ENCODE assay signal across 9 cellular contexts in the genomic region with DNA sequence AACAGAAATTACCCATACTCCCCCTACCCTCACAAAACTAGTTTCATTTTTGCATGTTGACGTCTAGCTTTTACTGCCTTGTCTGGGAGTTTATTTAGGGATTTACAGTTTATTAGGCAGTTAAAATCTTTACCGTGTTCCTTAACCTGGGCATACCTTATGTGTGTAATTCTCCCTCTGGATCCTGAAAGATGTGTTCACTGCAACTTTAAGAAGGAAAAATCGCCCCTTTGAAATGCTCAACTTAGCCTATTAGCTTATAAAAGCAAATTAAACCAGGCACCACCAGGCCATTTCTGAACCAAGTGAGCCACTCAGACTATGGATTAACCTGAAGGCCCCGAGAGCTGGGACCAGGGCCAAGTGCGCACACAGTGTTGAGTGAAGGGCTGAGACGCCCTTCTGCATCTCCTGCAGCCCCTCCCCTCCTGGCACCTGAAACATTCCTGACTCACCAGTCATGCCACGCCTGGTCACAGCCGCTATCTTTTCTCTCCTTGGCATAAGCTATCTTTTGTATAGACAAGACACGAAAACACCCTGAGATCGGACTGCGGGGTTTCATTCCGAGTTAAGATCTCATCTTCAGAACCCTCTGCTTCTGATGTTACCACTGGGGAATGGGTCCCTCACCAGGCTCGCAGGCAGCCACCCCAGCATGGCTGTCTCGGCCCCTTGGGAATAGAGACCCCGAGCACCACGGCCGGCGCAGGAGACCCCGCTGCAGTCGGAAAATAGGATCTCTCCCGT.
A peak's percentile ranks its signal among the peaks of the same experiment; 100 is the strongest.
DNase-seq lines count a peak whose midpoint lies in the region; ATAC-seq and TF ChIP-seq lines count a peak whose summit lies in the region.
"Had no signal": no experiment of that assay in that cellular context is flagged by ENCODE, and none has a peak within 500 bp of the region (broad histone marks: within the 10 kb centered on the region; RNA-seq: fewer than 3 reads in every experiment).

No MANE protein-coding gene starts in this region.

- DNase-seq in HAP-1 (ENCODE audit: low spot score in 2 of 2) = peak; percentile 44 to 72
- DNase-seq in NCI-H82 treated with DMSO at 0.1 percent for 48 hours (lab: John Stamatoyannopoulos, UW; ENCODE audit: unreplicated experiment) = peak; percentile 54
- DNase-seq in smooth muscle cell (lab: John Stamatoyannopoulos, UW; ENCODE audit: unreplicated experiment) = no peak
- no peak for DNase-seq in GM19240 (ENCODE audit: insufficient read length, low spot score)
- no peak for DNase-seq in immature natural killer cell
- DNase-seq: activated T-cell treated with anti-CD3 and anti-CD28 coated beads, Interleukin-2, amount 50 U/mL, for 48 hours had no signal

- in situ Hi-C loops in HAP-1 (cut with MboI; ENCODE audit: low sequenced_read_pairs) = no loop called here

- no peaks in the 10 kb centered on the region for H3K36me3 Mint-ChIP-seq in immature natural killer cell

- no peak overlapping the region for H3K27ac Mint-ChIP-seq in immature natural killer cell

- H3K4me1 ChIP-seq in HAP-1 (peaks cover 11% of the 10 kb centered on the region), gastroesophageal sphincter (peaks cover 0 to 98% (median 28%) of the 10 kb centered on the region in 3 donors), smooth muscle cell (ENCODE audit: low read depth) (peaks cover 39% of the 10 kb centered on the region)

- H3K36me3 ChIP-seq in HAP-1 (replicated peaks) = no peaks in the 10 kb centered on the region
- no peaks in the 10 kb centered on the region for H3K36me3 ChIP-seq in gastroesophageal sphincter
- H3K36me3 ChIP-seq in smooth muscle cell (ENCODE audit: low read depth) = no peaks in the 10 kb centered on the region

- no peak for TF ChIP-seq EP300 in gastroesophageal sphincter (IDR thresholded peaks at IDR 0.05)

- peak overlapping the region; percentile 51 for H3K4me2 ChIP-seq in smooth muscle cell

- H3K27me3 ChIP-seq in HAP-1 (ENCODE audit: low read depth) (no peaks in the 10 kb centered on the region), gastroesophageal sphincter (no peaks in the 10 kb centered on the region), smooth muscle cell (ENCODE audit: low read depth) (no peaks in the 10 kb centered on the region)

- H3K9me3 Mint-ChIP-seq in immature natural killer cell = no peaks in the 10 kb centered on the region

- H3K27ac ChIP-seq in gastroesophageal sphincter (peak overlapping the region; percentile 69 to 90 (median 79)), smooth muscle cell (ENCODE audit: low read depth) (no peak overlapping the region)

- H3K4me1 Mint-ChIP-seq in immature natural killer cell = no peaks in the 10 kb centered on the region

- TF ChIP-seq POLR2A in gastroesophageal sphincter (IDR thresholded peaks at IDR 0.05) = no peak

- no peak overlapping the region for H3K4me3 ChIP-seq in HAP-1
- H3K4me3 ChIP-seq in gastroesophageal sphincter = peak overlapping the region; percentile 23 to 41
- peak overlapping the region; percentile 32 for H3K4me3 ChIP-seq in smooth muscle cell

- peaks cover 63% of the 10 kb centered on the region for H4K20me1 ChIP-seq in smooth muscle cell (ENCODE audit: low read depth)

- ATAC-seq in gastroesophageal sphincter (peak; percentile 66), GM18873 (IDR thresholded peaks at IDR 0.05; ENCODE audit: low FRiP score, unreplicated experiment) (no peak), HG02623 (IDR thresholded peaks at IDR 0.05; ENCODE audit: unreplicated experiment) (no peak)

- TF ChIP-seq CTCF in gastroesophageal sphincter (IDR thresholded peaks at IDR 0.05) (no peak), smooth muscle cell (IDR thresholded peaks at IDR 0.05; ENCODE audit: borderline replicate concordance, insufficient read depth, poor library complexity, severe bottlenecking) (no peak)

- WGBS in gastroesophageal sphincter (ENCODE audit: low coverage in 1 of 2), 2 donors = 14 to 22% methylated on average over 12 to 19 of the region's 21 CpGs
- WGBS in smooth muscle cell (ENCODE audit: low lambda C conversion rate) = 75% methylated on average over 21 of the region's 21 CpGs

- H3F3A ChIP-seq in smooth muscle cell (ENCODE audit: low read depth) = no peaks in the 10 kb centered on the region

- peaks cover 24% of the 10 kb centered on the region for H3K79me2 ChIP-seq in smooth muscle cell (ENCODE audit: low read depth)

- H3K27me3 Mint-ChIP-seq in immature natural killer cell (ENCODE audit: low read depth in 3 of 3) = peaks cover 2 to 17% (median 5%) of the 10 kb centered on the region in 3 donors

- no peak overlapping the region for H3K9ac ChIP-seq in smooth muscle cell (ENCODE audit: low read depth)

- no peak overlapping the region for H2AFZ ChIP-seq in smooth muscle cell (ENCODE audit: low read depth)

- H3K4me3 Mint-ChIP-seq in immature natural killer cell = no peak overlapping the region

- no peaks in the 10 kb centered on the region for H3K9me3 ChIP-seq in HAP-1
- no peaks in the 10 kb centered on the region for H3K9me3 ChIP-seq in gastroesophageal sphincter
- no peaks in the 10 kb centered on the region for H3K9me3 ChIP-seq in smooth muscle cell (replicated peaks; ENCODE audit: low read depth)

Comparison
In these comparisons a context has a peak if more than half of its experiments do, and no peak if none do; other contexts are left out.
1. DNase-seq: peak in HAP-1 (2 of 2) and NCI-H82 treated with DMSO at 0.1 percent for 48 hours (single experiment); none in smooth muscle cell (single experiment), GM19240 (single experiment) and immature natural killer cell (0 of 3).